Comparison of ENCODE assay signal across 8 cellular contexts in the genomic region with DNA sequence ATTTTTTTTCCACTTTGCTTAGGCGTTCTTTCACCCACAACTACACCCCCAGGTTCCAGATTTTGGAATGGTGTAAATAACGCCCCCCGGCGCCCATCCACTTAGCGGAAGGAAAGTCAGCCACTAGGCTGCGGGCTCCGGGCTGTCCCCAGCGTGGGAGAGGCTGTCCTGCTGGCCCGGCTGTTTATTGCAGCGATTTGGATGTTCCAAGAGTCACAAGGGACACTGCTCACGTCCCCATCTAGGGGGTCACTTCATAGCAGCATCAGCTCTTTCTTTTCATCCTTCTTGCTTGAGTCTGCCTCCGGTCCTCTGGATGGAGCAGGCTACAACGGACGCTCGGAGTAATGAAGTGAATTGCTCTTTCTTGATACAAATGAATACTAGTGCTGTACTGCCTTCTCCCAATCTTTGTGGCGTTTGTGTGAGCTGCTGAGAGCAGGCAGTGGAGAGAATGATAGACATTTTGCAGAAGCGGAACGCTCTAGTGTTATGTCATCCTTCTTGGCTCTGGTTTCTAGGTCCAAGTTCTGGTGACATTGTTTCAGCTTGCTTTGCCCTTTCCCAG. TPM values are rescaled to one million over a fixed set of nuclear protein-coding genes. Genes with fewer than 3 reads are reported as not detected.
DNase-seq lines count a peak whose midpoint lies in the region; ATAC-seq, FAIRE-seq and TF ChIP-seq lines count a peak whose summit lies in the region.

No MANE protein-coding gene starts in this region.

- H2BK20ac ChIP-seq in H1 (ENCODE audit: low read length): no peak overlapping the region

- TF ChIP-seq CTCF in H1 (IDR thresholded peaks at IDR 0.05; ENCODE audit: control extremely low read depth in 1 of 3, insufficient read depth in 1 of 3, low read depth in 1 of 3, low read length in 3 of 3) (peak; percentile 37 to 73 (median 40)), testis (IDR thresholded peaks at IDR 0.05) (no peak)

- peaks cover 14% of the 10 kb centered on the region for H3K4me1 Mint-ChIP-seq in activated CD4-positive, alpha-beta T cell treated with anti-CD3 and anti-CD28 coated beads for 36 hours
- peaks cover 14% of the 10 kb centered on the region for H3K4me1 Mint-ChIP-seq in activated CD4-positive, alpha-beta T cell treated with anti-CD3 and anti-CD28 coated beads, Interleukin-2, amount 10 ng/mL, durations not matched to agents 7 days and 5 days

- peak; percentile 45 for FAIRE-seq in H1 (lab: Jason Lieb, UNC)

- H3K9ac ChIP-seq in H1 (replicated peaks in 1 of 4; ENCODE audit: extremely low read depth in 1 of 4, low read depth in 3 of 4, low read length in 3 of 4) (peak overlapping the region in 1 of 4 experiments; percentile 54; a peak in 2 of 7 replicates), mesenchymal stem cell (ENCODE audit: low read length) (peak overlapping the region; percentile 57)

- H3K9me3 Mint-ChIP-seq in activated CD4-positive, alpha-beta T cell treated with anti-CD3 and anti-CD28 coated beads for 36 hours (ENCODE audit: low read depth): peaks cover 3% of the 10 kb centered on the region
- peaks cover 3% of the 10 kb centered on the region for H3K9me3 Mint-ChIP-seq in activated CD4-positive, alpha-beta T cell treated with anti-CD3 and anti-CD28 coated beads, Interleukin-2, amount 10 ng/mL, durations not matched to agents 7 days and 5 days

- H3K36me3 Mint-ChIP-seq in activated CD4-positive, alpha-beta T cell treated with anti-CD3 and anti-CD28 coated beads for 36 hours (ENCODE audit: low read depth): no peaks in the 10 kb centered on the region
- no peaks in the 10 kb centered on the region for H3K36me3 Mint-ChIP-seq in activated CD4-positive, alpha-beta T cell treated with anti-CD3 and anti-CD28 coated beads, Interleukin-2, amount 10 ng/mL, durations not matched to agents 7 days and 5 days (ENCODE audit: low read depth)

- H2AK5ac ChIP-seq in H1 (ENCODE audit: low read depth, low read length) (no peak overlapping the region), mesenchymal stem cell (ENCODE audit: low read length, severe bottlenecking) (no peak overlapping the region)

- no peaks in the 10 kb centered on the region for H4K20me1 ChIP-seq in H1 (replicated peaks in 1 of 2; ENCODE audit: control insufficient read depth in 1 of 2, insufficient read depth in 2 of 2, low read length in 2 of 2)

- no peak overlapping the region for H3K27ac Mint-ChIP-seq in activated CD4-positive, alpha-beta T cell treated with anti-CD3 and anti-CD28 coated beads for 36 hours
- H3K27ac Mint-ChIP-seq in activated CD4-positive, alpha-beta T cell treated with anti-CD3 and anti-CD28 coated beads, Interleukin-2, amount 10 ng/mL, durations not matched to agents 7 days and 5 days: no peak overlapping the region

- CTCF ChIA-PET in activated CD4-positive, alpha-beta T cell treated with anti-CD3 and anti-CD28 coated beads for 36 hours (lab: Charles Lee): interaction anchor here (0.7 to 1.0 kb wide), 6 partner anchors 10 to 313 kb away, joined by 3 read pairs; a partner anchor contains a TSS
- CTCF ChIA-PET in activated CD4-positive, alpha-beta T cell treated with anti-CD3 and anti-CD28 coated beads, Interleukin-2, amount 10 ng/mL, durations not matched to agents 7 days and 5 days (lab: Charles Lee): interaction anchor here (1.4 kb wide), 2 partner anchors 33 to 233 kb away, joined by 3 read pairs; no protein-coding TSS in a partner anchor
- CTCF ChIA-PET in H1 (lab: Charles Lee; ENCODE audit: partially characterized antibody): interaction anchor here (0.5 to 3.8 kb wide), 12 partner anchors 10 to 87 kb away, joined by 3 to 16 read pairs (median 4); a partner anchor contains a TSS

- TF ChIP-seq POLR2A in H1 (IDR thresholded peaks at IDR 0.05; ENCODE audit: control extremely low read depth in 1 of 2, low read depth in 2 of 2, low read length in 2 of 2): no peak
- TF ChIP-seq POLR2A in testis (IDR thresholded peaks at IDR 0.05): no peak

- no peak overlapping the region for H4K8ac ChIP-seq in H1 (ENCODE audit: extremely low read depth, insufficient read depth, low read length)
- H4K8ac ChIP-seq in mesenchymal stem cell (ENCODE audit: low read length): no peak overlapping the region

- H3K36me3 ChIP-seq in H1 (ENCODE audit: control insufficient read depth in 2 of 4, insufficient read depth in 4 of 4, low read length in 3 of 4) (no peaks in the 10 kb centered on the region), mesenchymal stem cell (ENCODE audit: control insufficient read depth in 1 of 2, insufficient read depth in 2 of 2, low read depth in 1 of 2, low read length in 2 of 2) (no peaks in the 10 kb centered on the region), testis (ENCODE audit: low read depth, missing control alignments) (no peaks in the 10 kb centered on the region)

- H3K4me3 ChIP-seq in H1 (ENCODE audit: extremely low read depth in 1 of 4, insufficient read depth in 2 of 4, low read depth in 3 of 4, low read length in 4 of 4) (peak overlapping the region; percentile 49 to 72 (median 64); a peak in 7 of 8 replicates), mesenchymal stem cell (ENCODE audit: insufficient read depth in 1 of 2, low read depth in 1 of 2, low read length in 2 of 2) (peak overlapping the region in 1 of 2 experiments; percentile 83), testis (peak overlapping the region; percentile 11 to 61)

- peak; percentile 13 to 43; a peak in 1 of 4 replicates for TF ChIP-seq RAD21 in H1 (IDR thresholded peaks at IDR 0.05 in 1 of 2, conservative IDR thresholded peaks at IDR 0.05 in 1 of 2; ENCODE audit: low read depth in 2 of 2, low read length in 2 of 2)

- H4K5ac ChIP-seq in H1 (ENCODE audit: insufficient read length, low read depth, low read length): no peak overlapping the region

- POLR2A ChIA-PET in activated CD4-positive, alpha-beta T cell treated with anti-CD3 and anti-CD28 coated beads for 36 hours (lab: Charles Lee): no interaction called here
- POLR2A ChIA-PET in activated CD4-positive, alpha-beta T cell treated with anti-CD3 and anti-CD28 coated beads, Interleukin-2, amount 10 ng/mL, durations not matched to agents 7 days and 5 days (lab: Charles Lee): no interaction called here
- POLR2A ChIA-PET in H1 (lab: Charles Lee; ENCODE audit: partially characterized antibody): interaction anchor here (0.7 to 1.5 kb wide), 5 partner anchors 8 to 56 kb away, joined by 3 read pairs; no protein-coding TSS in a partner anchor

- H3K79me1 ChIP-seq in H1 (ENCODE audit: low read depth, low read length) (peaks cover 6% of the 10 kb centered on the region; the same call in 1 of the 2 replicates), mesenchymal stem cell (replicated peaks; ENCODE audit: low read length, poor library complexity, severe bottlenecking) (no peaks in the 10 kb centered on the region)

- H3K23ac ChIP-seq in H1 (ENCODE audit: insufficient read length) (no peak overlapping the region), mesenchymal stem cell (ENCODE audit: low read length in 2 of 2) (no peak overlapping the region)

- H3K23me2 ChIP-seq in H1 (ENCODE audit: low read depth, low read length): peaks cover 3% of the 10 kb centered on the region

- H4K91ac ChIP-seq in H1 (replicated peaks; ENCODE audit: insufficient read length, low read length) (no peak overlapping the region), mesenchymal stem cell (ENCODE audit: low read length) (no peak overlapping the region)

- peak; percentile 46 for DNase-seq in activated CD4-positive, alpha-beta T cell treated with anti-CD3 and anti-CD28 coated beads for 36 hours
- DNase-seq in activated CD4-positive, alpha-beta T cell treated with anti-CD3 and anti-CD28 coated beads for 4 hours: no peak
- peak; percentile 10 for DNase-seq in NCI-H1048 (lab: John Stamatoyannopoulos, UW)
- DNase-seq in activated CD4-positive, alpha-beta T cell treated with anti-CD3 and anti-CD28 coated beads, Interleukin-2, amount 10 ng/mL, durations not matched to agents 7 days and 5 days: peak; percentile 15
- DNase-seq in H1 (ENCODE audit: low read depth in 1 of 2, low spot score in 2 of 2): peak in 1 of 2 experiments; percentile 75
- peak; percentile 37 for DNase-seq in mesenchymal stem cell
- DNase-seq in testis: peak; percentile 41

- H3K4me2 ChIP-seq in H1 (ENCODE audit: insufficient read depth in 1 of 2, low read depth in 2 of 2, low read length in 2 of 2) (peak overlapping the region; percentile 79 to 88), mesenchymal stem cell (ENCODE audit: low read length, poor library complexity, severe bottlenecking) (peak overlapping the region; percentile 100)

- intact Hi-C loops in activated CD4-positive, alpha-beta T cell treated with anti-CD3 and anti-CD28 coated beads for 36 hours (cut with DNase I, micrococcal nuclease): loop anchor here (2.0 to 5.0 kb wide), 3 partner anchors 55 to 147 kb away; a partner anchor contains a TSS
- intact Hi-C loops in testis (cut with DNase I; ENCODE audit: low total_unique reads): no loop called here

- H3K4me1 ChIP-seq in H1 (replicated peaks in 1 of 4; ENCODE audit: control insufficient read depth in 3 of 4, insufficient read depth in 4 of 4, low read length in 3 of 4): peaks cover 3 to 14% (median 7%) of the 10 kb centered on the region in 4 experiments; a peak in 6 of 7 replicates
- H3K4me1 ChIP-seq in mesenchymal stem cell (ENCODE audit: control insufficient read depth, insufficient read depth, low read depth, low read length): peaks cover 10% of the 10 kb centered on the region
- peaks cover 7% of the 10 kb centered on the region for H3K4me1 ChIP-seq in testis

- H3K4me3 Mint-ChIP-seq in activated CD4-positive, alpha-beta T cell treated with anti-CD3 and anti-CD28 coated beads for 36 hours: peak overlapping the region; percentile 67
- peak overlapping the region; percentile 65 for H3K4me3 Mint-ChIP-seq in activated CD4-positive, alpha-beta T cell treated with anti-CD3 and anti-CD28 coated beads, Interleukin-2, amount 10 ng/mL, durations not matched to agents 7 days and 5 days

- H3K9me3 ChIP-seq in H1 (ENCODE audit: insufficient read depth in 2 of 2, low read depth in 1 of 2, low read length in 1 of 2): no peaks in the 10 kb centered on the region
- H3K9me3 ChIP-seq in mesenchymal stem cell (ENCODE audit: control insufficient read depth, low read length): no peaks in the 10 kb centered on the region
- H3K9me3 ChIP-seq in testis: no peaks in the 10 kb centered on the region

- H3K79me2 ChIP-seq in H1 (ENCODE audit: control insufficient read depth in 1 of 2, insufficient read depth in 2 of 2, low read length in 2 of 2): peaks cover 4 to 36% of the 10 kb centered on the region in 2 experiments

- H3K56ac ChIP-seq in H1 (replicated peaks; ENCODE audit: insufficient read length, low read depth, low read length): no peak overlapping the region

- TF ChIP-seq EP300 in H1 (IDR thresholded peaks at IDR 0.05; ENCODE audit: borderline replicate concordance in 1 of 2, low read depth in 2 of 2, low read length in 2 of 2): no peak

- H3K27ac ChIP-seq in H1 (ENCODE audit: low read depth, low read length) (no peak overlapping the region), mesenchymal stem cell (ENCODE audit: low read length, poor library complexity, severe bottlenecking) (no peak overlapping the region), testis (peak overlapping the region in 1 of 2 donors; percentile 52)

- no peak overlapping the region for H2BK120ac ChIP-seq in H1 (replicated peaks; ENCODE audit: low read depth, low read length)
- H2BK120ac ChIP-seq in mesenchymal stem cell (ENCODE audit: low read depth, low read length): no peak overlapping the region

- H2BK15ac ChIP-seq in H1 (ENCODE audit: low read length) (no peak overlapping the region), mesenchymal stem cell (ENCODE audit: low read depth, poor library complexity, severe bottlenecking) (no peak overlapping the region)

- H3K18ac ChIP-seq in H1 (ENCODE audit: extremely low read depth, low read length) (0 out of 2 replicates have a peak overlapping the region, but pooled peaks have one; percentile 26), mesenchymal stem cell (ENCODE audit: low read depth in 1 of 2, low read length in 2 of 2) (no peak overlapping the region)

- H2BK5ac ChIP-seq in H1 (ENCODE audit: low read depth, low read length): no peak overlapping the region
- no peak overlapping the region for H2BK5ac ChIP-seq in mesenchymal stem cell (ENCODE audit: low read depth, low read length, poor library complexity, severe bottlenecking)

- H3K14ac ChIP-seq in H1 (ENCODE audit: insufficient read length) (no peak overlapping the region), mesenchymal stem cell (ENCODE audit: low read length in 2 of 2) (no peak overlapping the region)

- peaks cover 73% of the 10 kb centered on the region for H3K27me3 Mint-ChIP-seq in activated CD4-positive, alpha-beta T cell treated with anti-CD3 and anti-CD28 coated beads for 36 hours
- peaks cover 85% of the 10 kb centered on the region for H3K27me3 Mint-ChIP-seq in activated CD4-positive, alpha-beta T cell treated with anti-CD3 and anti-CD28 coated beads, Interleukin-2, amount 10 ng/mL, durations not matched to agents 7 days and 5 days

- H2BK12ac ChIP-seq in H1 (ENCODE audit: low read depth, low read length): no peak overlapping the region
- H2BK12ac ChIP-seq in mesenchymal stem cell (ENCODE audit: low read length in 2 of 2): no peak overlapping the region

- H2AFZ ChIP-seq in H1 (ENCODE audit: low read length) (no peak overlapping the region), mesenchymal stem cell (ENCODE audit: low read depth, low read length) (no peak overlapping the region)

- H3K4ac ChIP-seq in H1 (replicated peaks; ENCODE audit: insufficient read length, low read depth, low read length) (no peak overlapping the region), mesenchymal stem cell (ENCODE audit: low read depth in 1 of 2, low read length in 2 of 2) (no peak overlapping the region)

- no peak for ATAC-seq in activated CD4-positive, alpha-beta T cell treated with anti-CD3 and anti-CD28 coated beads for 36 hours
- ATAC-seq in HG03025 (IDR thresholded peaks at IDR 0.05; ENCODE audit: low FRiP score, unreplicated experiment): no peak

- WGBS in H1 (ENCODE audit: extremely low coverage in 1 of 2, insufficient coverage in 1 of 2, insufficient read length in 1 of 2, insufficient replicate concordance in 2 of 2, low coverage in 1 of 2, low lambda C conversion rate in 2 of 2, missing lambda C conversion rate in 1 of 2), 2 experiments: 6% methylated on average over 18 of the region's 18 CpGs; no CpG with 5 or more reads in 1 of the 2 experiments
- WGBS in mesenchymal stem cell: 5% methylated on average over 15 of the region's 18 CpGs
- WGBS in testis, 2 donors: 4 to 5% methylated on average over 18 of the region's 18 CpGs

- H3K27me3 ChIP-seq in H1 (replicated peaks in 1 of 4; ENCODE audit: control insufficient read depth in 3 of 4, extremely low read depth in 1 of 4, insufficient read depth in 3 of 4, low read length in 3 of 4) (peaks cover 0 to 7% (median 2%) of the 10 kb centered on the region in 4 experiments; a peak in 4 of 7 replicates), mesenchymal stem cell (ENCODE audit: control insufficient read depth in 1 of 2, insufficient read depth in 1 of 2, low read length in 2 of 2) (peaks cover 6 to 55% of the 10 kb centered on the region in 2 experiments), testis (no peaks in the 10 kb centered on the region)

RNA-seq across cellular contexts. Expression of a gene that starts 50.7 kb away (rescaled TPM):
- 1 to 10 TPM; 2.3 to 3.0 TPM for total RNA-seq in activated CD4-positive, alpha-beta T cell treated with anti-CD3 and anti-CD28 coated beads for 36 hours
- total RNA-seq in activated CD4-positive, alpha-beta T cell treated with anti-CD3 and anti-CD28 coated beads, Interleukin-2, amount 10 ng/mL, durations not matched to agents 7 days and 5 days: 1 to 10 TPM; 1.6 to 1.9 TPM
- 30.4 and 31.3 TPM in 2 replicates for total RNA-seq in H1 (2021; fragmentation: NEBNext Ultra II Directional; extraction: Animal tissue kit (Norgen Biotek cat#: 25700))
- polyA plus RNA-seq in H1 (2011; rRNA removed): 5.7 and 8.4 TPM in 2 replicates
- polyA plus RNA-seq in H1 (2011; cell fraction: cytosol; rRNA removed): 9.7 TPM
- 3.7 TPM for polyA plus RNA-seq in H1 (2011; cell fraction: nucleus; rRNA removed)
- 13.5 to 18.3 TPM (median 14.5 TPM) in 4 replicates for polyA plus RNA-seq in H1 (2012, experiment 1 of 2)
- 2.1 TPM for polyA plus RNA-seq in H1 (2012, experiment 2 of 2)
- 12.5 TPM for polyA plus RNA-seq in H1 (2013, experiment 1 of 2)
- 12.2 TPM for polyA plus RNA-seq in H1 (2013, experiment 2 of 2)
- 15.6 and 18.2 TPM in 2 replicates for polyA minus RNA-seq in H1 (2011; rRNA and poly(A)+ RNA removed)
- 10.4 TPM for polyA minus RNA-seq in H1 (2011; cell fraction: cytosol; rRNA and poly(A)+ RNA removed)
- polyA minus RNA-seq in H1 (2011; cell fraction: nucleus; rRNA and poly(A)+ RNA removed): 7.2 TPM
- polyA plus RNA-seq in mesenchymal stem cell (2013, experiment 1 of 2): 0.11 TPM
- polyA plus RNA-seq in mesenchymal stem cell (2013, experiment 2 of 2): 0.12 TPM
- 1 to 10 TPM; 3.3 to 3.9 TPM for total RNA-seq in testis
- polyA plus RNA-seq in testis (ENCODE audit: insufficient read depth, low read depth, low replicate concordance): 4.5 TPM

RNA-seq across cellular contexts. Expression of a gene that starts 54.0 kb away (rescaled TPM):
- 10 to 100 TPM; 79.8 to 97.5 TPM for total RNA-seq in activated CD4-positive, alpha-beta T cell treated with anti-CD3 and anti-CD28 coated beads for 36 hours
- 100 to 1,000 TPM in 1 of 2 experiments, 10 to 100 TPM in 1; 87.6 to 101 TPM for total RNA-seq in activated CD4-positive, alpha-beta T cell treated with anti-CD3 and anti-CD28 coated beads, Interleukin-2, amount 10 ng/mL, durations not matched to agents 7 days and 5 days
- 143 and 144 TPM in 2 replicates for total RNA-seq in H1 (2021; fragmentation: NEBNext Ultra II Directional; extraction: Animal tissue kit (Norgen Biotek cat#: 25700))
- polyA plus RNA-seq in H1 (2011; rRNA removed): 29.1 and 45.3 TPM in 2 replicates
- 68.3 TPM for polyA plus RNA-seq in H1 (2011; cell fraction: cytosol; rRNA removed)
- polyA plus RNA-seq in H1 (2011; cell fraction: nucleus; rRNA removed): 102 TPM
- 81.7 to 147 TPM (median 94.4 TPM) in 4 replicates for polyA plus RNA-seq in H1 (2012, experiment 1 of 2)
- 5.3 TPM for polyA plus RNA-seq in H1 (2012, experiment 2 of 2)
- 139 TPM for polyA plus RNA-seq in H1 (2013, experiment 1 of 2)
- 144 TPM for polyA plus RNA-seq in H1 (2013, experiment 2 of 2)
- 211 and 297 TPM in 2 replicates for polyA minus RNA-seq in H1 (2011; rRNA and poly(A)+ RNA removed)
- polyA minus RNA-seq in H1 (2011; cell fraction: cytosol; rRNA and poly(A)+ RNA removed): 89.5 TPM
- 346 TPM for polyA minus RNA-seq in H1 (2011; cell fraction: nucleus; rRNA and poly(A)+ RNA removed)
- 52.8 TPM for polyA plus RNA-seq in mesenchymal stem cell (2013, experiment 1 of 2)
- 51.0 TPM for polyA plus RNA-seq in mesenchymal stem cell (2013, experiment 2 of 2)
- 100 to 1,000 TPM; 207 to 226 TPM for total RNA-seq in testis
- 65.0 TPM for polyA plus RNA-seq in testis (ENCODE audit: insufficient read depth, low read depth, low replicate concordance)

Comparison
In these comparisons a context has a peak if more than half of its experiments do, and no peak if none do; other contexts are left out.
1. DNase-seq: peak in activated CD4-positive, alpha-beta T cell treated with anti-CD3 and anti-CD28 coated beads for 36 hours (single experiment), NCI-H1048 (single experiment), activated CD4-positive, alpha-beta T cell treated with anti-CD3 and anti-CD28 coated beads, Interleukin-2, amount 10 ng/mL, durations not matched to agents 7 days and 5 days (single experiment), mesenchymal stem cell (single experiment) and testis (single experiment); none in activated CD4-positive, alpha-beta T cell treated with anti-CD3 and anti-CD28 coated beads for 4 hours (0 of 2).
2. CTCF ChIP-seq: peak in H1 (3 of 3); none in testis (0 of 3).